ENCODE assay signal across 17 cellular contexts in the genomic region with DNA sequence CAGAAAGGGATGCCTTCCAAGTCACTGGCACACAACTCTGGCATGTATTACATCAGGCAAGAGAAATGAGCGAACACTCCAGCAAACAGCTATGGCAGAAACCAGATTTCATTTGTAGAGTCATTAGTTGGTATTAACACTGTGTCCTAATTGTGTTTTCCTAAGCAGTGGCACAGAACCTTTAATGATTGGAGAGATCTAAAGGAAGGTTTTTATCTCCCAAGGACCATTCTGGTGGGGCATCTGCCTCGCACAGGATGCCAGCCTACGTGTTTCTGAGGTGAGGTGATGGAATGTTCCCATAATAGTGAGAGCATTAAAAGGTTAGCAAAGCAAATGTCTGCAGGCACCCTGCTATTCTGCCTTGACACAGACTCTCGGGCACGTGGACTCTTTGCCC.
"Had no signal": no experiment of that assay in that cellular context is flagged by ENCODE, and none has a peak within 500 bp of the region (broad histone marks: within the 10 kb centered on the region; RNA-seq: fewer than 3 reads in every experiment).

No MANE protein-coding gene starts in this region.

- H3K9ac ChIP-seq: neural progenitor cell, parathyroid adenoma had no signal

- H3K4me2 ChIP-seq: neural progenitor cell had no signal

- H3K79me2 ChIP-seq: parathyroid adenoma had no signal

- H3K4me3 ChIP-seq: neural progenitor cell, ovary, psoas muscle, right lobe of liver, sigmoid colon, stomach, thoracic aorta, thyroid gland, tibial nerve, upper lobe of left lung, vagina had no signal

- H3K36me3 ChIP-seq: neural progenitor cell, ovary, right lobe of liver, sigmoid colon, stomach, thoracic aorta, thyroid gland, tibial nerve, upper lobe of left lung, vagina had no signal

- DNase-seq: occipital lobe; ovary; psoas muscle; right lobe of liver; sigmoid colon; small intestine; stimulated activated CD4-positive, alpha-beta T cell treated with anti-CD3 and anti-CD28 coated beads, Interleukin-4, amount 100 ng/mL, for 24 hours; stimulated activated naive B cell treated with anti-CD40 and anti-IgM and Interleukin-4, amounts not matched to agents 10 μg/mL and 1 μg/mL and 100 μg/mL, for 72 hours; stimulated activated naive CD4-positive, alpha-beta T cell treated with Interleukin-2 at 50 U/mL for 16 hours; stomach; upper lobe of left lung had no signal

- H3K27ac ChIP-seq: neural progenitor cell, ovary, parathyroid adenoma, psoas muscle, right lobe of liver, sigmoid colon, stomach, thoracic aorta, thyroid gland, tibial nerve, upper lobe of left lung, vagina had no signal

- H3K4me1 ChIP-seq: neural progenitor cell, psoas muscle, right lobe of liver, sigmoid colon, stomach, thyroid gland, tibial nerve, upper lobe of left lung, vagina had no signal

- H2AFZ ChIP-seq: neural progenitor cell, parathyroid adenoma had no signal

- H3K9me3 ChIP-seq: ovary, psoas muscle, right lobe of liver, sigmoid colon, stomach, thoracic aorta, thyroid gland, tibial nerve, upper lobe of left lung, vagina had no signal

- H3K27me3 ChIP-seq: neural progenitor cell, ovary, sigmoid colon, thyroid gland, tibial nerve, upper lobe of left lung, vagina had no signal
